ENCODE assay signal across 16 cellular contexts in genomic region chr3:101812895-101813294, GRCh38. TPM values are rescaled to one million over a fixed set of nuclear protein-coding genes. Genes with fewer than 3 reads are reported as not detected.
DNase-seq lines count a peak whose midpoint lies in the region; ATAC-seq and TF ChIP-seq lines count a peak whose summit lies in the region.
"Had no signal": no experiment of that assay in that cellular context is flagged by ENCODE, and none has a peak within 500 bp of the region (broad histone marks: within the 10 kb centered on the region; RNA-seq: fewer than 3 reads in every experiment).

No MANE protein-coding gene starts in this region.

- CTCF ChIA-PET in PC-3 (lab: Charles Lee): interaction anchor here (0.7 to 1.6 kb wide), 3 partner anchors 413 to 526 kb away, joined by 3 to 7 read pairs (median 5); no protein-coding TSS in a partner anchor

- no peaks in the 10 kb centered on the region for H4K20me1 ChIP-seq in PC-3 (ENCODE audit: low read length)

- peak overlapping the region; percentile 58; the same call in 1 of the 2 replicates for H3K9ac ChIP-seq in PC-3 (ENCODE audit: low read length)

- H3K27me3 ChIP-seq in PC-3 (ENCODE audit: low read length): no peaks in the 10 kb centered on the region
- no peaks in the 10 kb centered on the region for H3K27me3 ChIP-seq in uterus
- no peaks in the 10 kb centered on the region for H3K27me3 ChIP-seq in vagina

- no peaks in the 10 kb centered on the region for H3K9me3 Mint-ChIP-seq in activated CD4-positive, alpha-beta T cell treated with anti-CD3 and anti-CD28 coated beads, Interleukin-2, amount 10 ng/mL, durations not matched to agents 24 days and 14 days
- H3K9me3 Mint-ChIP-seq in mesothelial cell of epicardium: no peaks in the 10 kb centered on the region
- H3K9me3 Mint-ChIP-seq: CD4-positive, alpha-beta T cell had no signal

- no peak for DNase-seq in activated CD4-positive, alpha-beta T cell treated with anti-CD3 and anti-CD28 coated beads, Interleukin-2, amount 10 ng/mL, durations not matched to agents 24 days and 14 days
- no peak for DNase-seq in activated CD4-positive, alpha-beta T cell treated with anti-CD3 and anti-CD28 coated beads for 48 hours
- DNase-seq in PC-3: no peak
- no peak for DNase-seq in mesothelial cell of epicardium (ENCODE audit: low spot score in 2 of 2, unreplicated experiment in 2 of 2)
- no peak for DNase-seq in uterus
- DNase-seq in effector CD4-positive, alpha-beta T cell: no peak
- DNase-seq in vagina (ENCODE audit: extremely low spot score in 2 of 2): no peak
- DNase-seq in activated CD4-positive, CD25-positive, alpha-beta regulatory T cell treated with anti-CD3 and anti-CD28 coated beads, Interleukin-2, amount 50 U/mL, for 72 hours: no peak
- DNase-seq: 8988T; C1 segment of cervical spinal cord; Calu3; CD4-positive, alpha-beta T cell; DMS 273 treated with DMSO at 0.1 percent for 48 hours; DMS79 had no signal

- H3K36me3 ChIP-seq in PC-3 (ENCODE audit: low read depth, low read length): no peaks in the 10 kb centered on the region; the same call in 1 of the 2 replicates
- no peaks in the 10 kb centered on the region for H3K36me3 ChIP-seq in uterus
- no peaks in the 10 kb centered on the region for H3K36me3 ChIP-seq in vagina

- no peak overlapping the region for H3K4me3 Mint-ChIP-seq in activated CD4-positive, alpha-beta T cell treated with anti-CD3 and anti-CD28 coated beads, Interleukin-2, amount 10 ng/mL, durations not matched to agents 24 days and 14 days
- no peak overlapping the region for H3K4me3 Mint-ChIP-seq in mesothelial cell of epicardium
- H3K4me3 Mint-ChIP-seq: B cell; CD4-positive, alpha-beta T cell had no signal

- H3K9me2 ChIP-seq in PC-3 (replicated peaks; ENCODE audit: low read length): no peaks in the 10 kb centered on the region

- H3F3A ChIP-seq in PC-3 (ENCODE audit: low read length, unreplicated experiment): no peaks in the 10 kb centered on the region

- H3K4me1 ChIP-seq in PC-3 (ENCODE audit: insufficient read depth, low read length): peaks cover 31% of the 10 kb centered on the region
- peaks cover 6 to 16% of the 10 kb centered on the region in 2 donors for H3K4me1 ChIP-seq in uterus
- H3K4me1 ChIP-seq in vagina: peaks cover 33% of the 10 kb centered on the region

- H3K9me3 ChIP-seq in PC-3 (ENCODE audit: low read length) (no peaks in the 10 kb centered on the region), uterus (no peaks in the 10 kb centered on the region), vagina (no peaks in the 10 kb centered on the region)

- H3K27me3 Mint-ChIP-seq in activated CD4-positive, alpha-beta T cell treated with anti-CD3 and anti-CD28 coated beads, Interleukin-2, amount 10 ng/mL, durations not matched to agents 24 days and 14 days: no peaks in the 10 kb centered on the region
- H3K27me3 Mint-ChIP-seq in mesothelial cell of epicardium (ENCODE audit: low read depth): no peaks in the 10 kb centered on the region
- H3K27me3 Mint-ChIP-seq: B cell; CD4-positive, alpha-beta T cell had no signal

- H3K4me3 ChIP-seq in PC-3 (ENCODE audit: low read length) (no peak overlapping the region), uterus (no peak overlapping the region), vagina (no peak overlapping the region)

- peak overlapping the region; percentile 43 for H3K27ac Mint-ChIP-seq in activated CD4-positive, alpha-beta T cell treated with anti-CD3 and anti-CD28 coated beads, Interleukin-2, amount 10 ng/mL, durations not matched to agents 24 days and 14 days
- H3K27ac Mint-ChIP-seq in mesothelial cell of epicardium: peak overlapping the region; percentile 66
- H3K27ac Mint-ChIP-seq: B cell had no signal

- 0 out of 2 replicates have a peak, but pooled peaks have one; percentile 14 for ATAC-seq in PC-3
- ATAC-seq: HCT116 had no signal

- H2AFZ ChIP-seq in PC-3 (ENCODE audit: low read length): no peak overlapping the region

- TF ChIP-seq CTCF in PC-3 (conservative IDR thresholded peaks at IDR 0.05; ENCODE audit: low read depth, low read length): no peak
- no peak for TF ChIP-seq CTCF in mesothelial cell of epicardium (IDR thresholded peaks at IDR 0.05; ENCODE audit: unreplicated experiment)
- no peak for TF ChIP-seq CTCF in uterus (IDR thresholded peaks at IDR 0.05)
- no peak for TF ChIP-seq CTCF in vagina (IDR thresholded peaks at IDR 0.05)

- no TSS peak for BruUV-seq in PC-3 (replicated peaks; lab: Mats Ljungman, UMichigan)

- no peak for TF ChIP-seq POLR2A in uterus (IDR thresholded peaks at IDR 0.05)
- TF ChIP-seq POLR2A in vagina (IDR thresholded peaks at IDR 0.05): no peak

- H3K4me2 ChIP-seq in PC-3 (ENCODE audit: low read length): no peak overlapping the region

- peaks cover 16% of the 10 kb centered on the region for H3K36me3 Mint-ChIP-seq in activated CD4-positive, alpha-beta T cell treated with anti-CD3 and anti-CD28 coated beads, Interleukin-2, amount 10 ng/mL, durations not matched to agents 24 days and 14 days (ENCODE audit: low read depth)
- no peaks in the 10 kb centered on the region for H3K36me3 Mint-ChIP-seq in mesothelial cell of epicardium

- H3K27ac ChIP-seq in PC-3 (ENCODE audit: low read length) (peak overlapping the region; percentile 50), uterus (peak overlapping the region; percentile 53 to 68), vagina (no peak overlapping the region)

- H3K79me2 ChIP-seq in PC-3 (ENCODE audit: low read length): no peaks in the 10 kb centered on the region

- POLR2A ChIA-PET in PC-3 (lab: Charles Lee; ENCODE audit: unreplicated experiment): interaction anchor here (0.6 kb wide), 2 partner anchors 182 to 631 kb away, joined by 3 to 4 read pairs; no protein-coding TSS in a partner anchor

- intact Hi-C loops in activated CD4-positive, alpha-beta T cell treated with anti-CD3 and anti-CD28 coated beads, Interleukin-2, amount 10 ng/mL, durations not matched to agents 24 days and 14 days (cut with micrococcal nuclease): loop anchor here (1.0 to 5.0 kb wide), 4 partner anchors 15 to 412 kb away; no protein-coding TSS in a partner anchor
- intact Hi-C loops in PC-3 (cut with micrococcal nuclease): loop anchor here (1.0 to 10.0 kb wide), 7 partner anchors 36 to 412 kb away; partner anchors contain the start of gene NFKBIZ
- intact Hi-C loops in uterus (cut with DNase I; ENCODE audit: low total_unique reads): no loop called here
- intact Hi-C loops in vagina (cut with DNase I): no loop called here

- peaks cover 39% of the 10 kb centered on the region for H3K4me1 Mint-ChIP-seq in activated CD4-positive, alpha-beta T cell treated with anti-CD3 and anti-CD28 coated beads, Interleukin-2, amount 10 ng/mL, durations not matched to agents 24 days and 14 days
- H3K4me1 Mint-ChIP-seq in mesothelial cell of epicardium: peaks cover 53% of the 10 kb centered on the region

RNA-seq across cellular contexts. Expression of gene NXPE3, which starts 33.9 kb away (rescaled TPM):
- 17.2 and 18.2 TPM in 2 replicates for total RNA-seq in activated CD4-positive, alpha-beta T cell treated with anti-CD3 and anti-CD28 coated beads, Interleukin-2, amount 10 ng/mL, durations not matched to agents 24 days and 14 days
- total RNA-seq in PC-3 (2014; rRNA removed) (11.6 and 12.6 TPM in 2 replicates), mesothelial cell of epicardium (11.6 to 12.7 TPM (median 12.7 TPM) in 3 replicates), uterus (10 to 100 TPM in 2 of 4 donors, 1 to 10 TPM in 2; 3.1 to 26.0 (median 10.3) TPM), vagina (13.3 TPM)

RNA-seq across cellular contexts. Expression of gene NFKBIZ, which starts 36.4 kb away (rescaled TPM):
- total RNA-seq in activated CD4-positive, alpha-beta T cell treated with anti-CD3 and anti-CD28 coated beads, Interleukin-2, amount 10 ng/mL, durations not matched to agents 24 days and 14 days: 57.2 and 59.2 TPM in 2 replicates
- total RNA-seq in PC-3 (2014; rRNA removed) (63.0 and 70.2 TPM in 2 replicates), mesothelial cell of epicardium (134 to 142 TPM (median 136 TPM) in 3 replicates), uterus (100 to 1,000 TPM in 1 of 4 donors, 10 to 100 TPM in 3; 10.2 to 119 (median 58.9) TPM), vagina (136 TPM)

Comparison
In these comparisons a context has a peak if more than half of its experiments do, and no peak if none do; other contexts are left out.
1. intact Hi-C loops: an anchor here in activated CD4-positive, alpha-beta T cell treated with anti-CD3 and anti-CD28 coated beads, Interleukin-2, amount 10 ng/mL, durations not matched to agents 24 days and 14 days (1.0 to 5.0 kb wide) and PC-3 (1.0 to 10.0 kb wide); none called in uterus and vagina.